Comparison of ENCODE assay signal across 1 cellular context in genomic region chr17:48577330-48577945, GRCh38.
TF ChIP-seq lines count a peak whose summit lies in the region.

No MANE protein-coding gene starts in this region.

TF ChIP-seq in HEK293, 187 proteins besides CTCF, POLR2A, EP300 and RAD21 (continued from another document):
- TF ChIP-seq KLF8 (tag by site-specific recombination; IDR thresholded peaks at IDR 0.05) = peak; percentile 81
- TF ChIP-seq IKZF3 (tag by site-specific recombination; IDR thresholded peaks at IDR 0.05) = peak; percentile 99
- peak; percentile 98 for TF ChIP-seq ZNF18 (tag by site-specific recombination; IDR thresholded peaks at IDR 0.05)
- TF ChIP-seq SP2 (tag by site-specific recombination; IDR thresholded peaks at IDR 0.05) = peak; percentile 25
- no peak for TF ChIP-seq ATF2 (tag by site-specific recombination; IDR thresholded peaks at IDR 0.05; ENCODE audit: low read depth)
- TF ChIP-seq ZNF518A (tag by site-specific recombination; conservative IDR thresholded peaks at IDR 0.05; ENCODE audit: low read depth) = peak; percentile 28; the same call in 1 of the 2 replicates
- no peak for TF ChIP-seq ZNF426 (tag by site-specific recombination; IDR thresholded peaks at IDR 0.05)
- TF ChIP-seq ZBTB10 (tag by site-specific recombination; IDR thresholded peaks at IDR 0.05) = no peak; the same call in 1 of the 2 replicates
- peak; percentile 76; the same call in 1 of the 2 replicates for TF ChIP-seq ZNF501 (tag by site-specific recombination; IDR thresholded peaks at IDR 0.05)
- TF ChIP-seq ZFP3 (tag by site-specific recombination; IDR thresholded peaks at IDR 0.05; ENCODE audit: low read depth) = no peak
- no peak for TF ChIP-seq ZNF280C (tag by site-specific recombination; IDR thresholded peaks at IDR 0.05)
- TF ChIP-seq ZNF16 (tag by site-specific recombination; IDR thresholded peaks at IDR 0.05; ENCODE audit: low read depth) = no peak
- no peak for TF ChIP-seq ZNF416 (tag by site-specific recombination; IDR thresholded peaks at IDR 0.05)
- peak; percentile 85 for TF ChIP-seq KLF10 (tag by site-specific recombination; IDR thresholded peaks at IDR 0.05)
- TF ChIP-seq ZFP41 (tag by site-specific recombination; IDR thresholded peaks at IDR 0.05; ENCODE audit: borderline replicate concordance) = no peak
- TF ChIP-seq ZNF792 (tag by site-specific recombination; IDR thresholded peaks at IDR 0.05) = no peak
- peak; percentile 95 for TF ChIP-seq BCL11B (tag by site-specific recombination; IDR thresholded peaks at IDR 0.05; ENCODE audit: low read depth)
- TF ChIP-seq HOXC10 (CRISPR knock-in tag; IDR thresholded peaks at IDR 0.05) = no peak
- no peak for TF ChIP-seq ZNF48 (tag by site-specific recombination; IDR thresholded peaks at IDR 0.05)
- TF ChIP-seq ZNF521 (tag by site-specific recombination; IDR thresholded peaks at IDR 0.05) = no peak
- no peak for TF ChIP-seq ZNF791 (tag by site-specific recombination; IDR thresholded peaks at IDR 0.05)
- peak; percentile 85; the same call in 1 of the 2 replicates for TF ChIP-seq ZNF391 (tag by site-specific recombination; IDR thresholded peaks at IDR 0.05; ENCODE audit: borderline replicate concordance, low read depth)
- peak; percentile 79 for TF ChIP-seq ZNF394 (tag by site-specific recombination; IDR thresholded peaks at IDR 0.05; ENCODE audit: borderline replicate concordance)
- TF ChIP-seq ZBTB20 (tag by site-specific recombination; IDR thresholded peaks at IDR 0.05) = no peak
- TF ChIP-seq SALL2 (tag by site-specific recombination; IDR thresholded peaks at IDR 0.05; ENCODE audit: borderline replicate concordance) = no peak
- TF ChIP-seq KLF9 (tag by site-specific recombination; IDR thresholded peaks at IDR 0.05; ENCODE audit: low read depth) = no peak
- TF ChIP-seq ZNF548 (tag by site-specific recombination; IDR thresholded peaks at IDR 0.05) = no peak
- peak; percentile 66 for TF ChIP-seq ZNF2 (tag by site-specific recombination; IDR thresholded peaks at IDR 0.05)
- TF ChIP-seq ZNF707 (tag by site-specific recombination; IDR thresholded peaks at IDR 0.05) = no peak
- TF ChIP-seq ZBTB48 (tag by site-specific recombination; IDR thresholded peaks at IDR 0.05) = 0 out of 2 replicates have a peak, but pooled peaks have one; percentile 9
- no peak for TF ChIP-seq ZNF747 (tag by site-specific recombination; IDR thresholded peaks at IDR 0.05)
- peak; percentile 96 for TF ChIP-seq ZSCAN30 (tag by site-specific recombination; IDR thresholded peaks at IDR 0.05)
- TF ChIP-seq BCL11A (tag by site-specific recombination; IDR thresholded peaks at IDR 0.05; ENCODE audit: low read depth) = peak; percentile 86
- no peak for TF ChIP-seq REPIN1 (tag by site-specific recombination; IDR thresholded peaks at IDR 0.05; ENCODE audit: low read depth)
- peak; percentile 89 for TF ChIP-seq GFI1B (tag by site-specific recombination; IDR thresholded peaks at IDR 0.05)
- TF ChIP-seq ZNF362 (tag by site-specific recombination; IDR thresholded peaks at IDR 0.05) = no peak
- peak; percentile 54; the same call in 1 of the 2 replicates for TF ChIP-seq ZNF121 (tag by site-specific recombination; IDR thresholded peaks at IDR 0.05)
- TF ChIP-seq RBAK (tag by site-specific recombination; IDR thresholded peaks at IDR 0.05) = no peak
- no peak for TF ChIP-seq ZNF514 (tag by site-specific recombination; IDR thresholded peaks at IDR 0.05)
- TF ChIP-seq KLF1 (tag by site-specific recombination; IDR thresholded peaks at IDR 0.05) = peak; percentile 68
- TF ChIP-seq ZNF211 (tag by site-specific recombination; IDR thresholded peaks at IDR 0.05; ENCODE audit: low read depth) = no peak
- no peak for TF ChIP-seq ZNF510 (tag by site-specific recombination; IDR thresholded peaks at IDR 0.05; ENCODE audit: insufficient replicate concordance)
- no peak; the same call in 1 of the 2 replicates for TF ChIP-seq MYNN (tag by site-specific recombination; IDR thresholded peaks at IDR 0.05; ENCODE audit: borderline replicate concordance)
- no peak for TF ChIP-seq ZNF585B (tag by site-specific recombination; IDR thresholded peaks at IDR 0.05)
TF ChIP-seq in HEK293: peak in this region for 93.
